Comparison of ENCODE assay signal across 8 cellular contexts in genomic region chr1:7069888-7070287, GRCh38.
A peak's percentile ranks its signal among the peaks of the same experiment; 100 is the strongest.
DNase-seq lines count a peak whose midpoint lies in the region; ATAC-seq, FAIRE-seq and TF ChIP-seq lines count a peak whose summit lies in the region.

No MANE protein-coding gene starts in this region.

- CTCF ChIA-PET in AG04449 (lab: Yijun Ruan, JAX) = interaction anchor here (0.6 to 5.1 kb wide), 68 partner anchors 10 to 683 kb away, joined by 3 to 110 read pairs (median 4); no protein-coding TSS in a partner anchor

- H3K27ac Mint-ChIP-seq in nephron progenitor cell = no peak overlapping the region

- no peak for ATAC-seq in GM19397 (IDR thresholded peaks at IDR 0.05; ENCODE audit: unreplicated experiment)

- TF ChIP-seq POLR2A in GM12892 (IDR thresholded peaks at IDR 0.05; ENCODE audit: low read depth, low read length) = no peak

- peak overlapping the region; percentile 44 for H3K4me3 ChIP-seq in AG04449 (ENCODE audit: low read depth, low read length)
- H3K4me3 ChIP-seq in fibroblast of villous mesenchyme (ENCODE audit: low read depth, low read length) = peak overlapping the region; percentile 45

- H3K4me1 Mint-ChIP-seq in nephron progenitor cell = peaks cover 20% of the 10 kb centered on the region

- H3K9me3 Mint-ChIP-seq in nephron progenitor cell = no peaks in the 10 kb centered on the region

- no peak for FAIRE-seq in GM12892 (lab: Jason Lieb, UNC)

- TF ChIP-seq CTCF in AG04449 (IDR thresholded peaks at IDR 0.05; ENCODE audit: insufficient read depth, low read length, missing control alignments) = no peak
- TF ChIP-seq CTCF in fibroblast of villous mesenchyme (IDR thresholded peaks at IDR 0.05; ENCODE audit: insufficient read depth, low read depth, low read length) = no peak
- TF ChIP-seq CTCF in nephron progenitor cell (IDR thresholded peaks at IDR 0.05) = no peak

- no peaks in the 10 kb centered on the region for H3K36me3 Mint-ChIP-seq in nephron progenitor cell (ENCODE audit: low read depth)

- no peak for DNase-seq in AG04449 (ENCODE audit: low read depth, low spot score)
- peak; percentile 45 for DNase-seq in NCI-H510A (lab: John Stamatoyannopoulos, UW)
- no peak for DNase-seq in fibroblast of villous mesenchyme (ENCODE audit: low read depth)
- DNase-seq in nephron progenitor cell = peak; percentile 69
- DNase-seq in NK-92 (lab: John Stamatoyannopoulos, UW; ENCODE audit: unreplicated experiment) = no peak
- DNase-seq in activated gamma-delta T cell treated with Interleukin-2 at 50 U/mL for 16 hours = no peak
- no peak for DNase-seq in GM12892 (ENCODE audit: insufficient read length)

- H3K4me3 Mint-ChIP-seq in nephron progenitor cell = peak overlapping the region; percentile 76

- peaks cover 31% of the 10 kb centered on the region for H3K27me3 Mint-ChIP-seq in nephron progenitor cell (ENCODE audit: low read depth, poor library complexity)

- POLR2A ChIA-PET in AG04449 (lab: Yijun Ruan, JAX) = no interaction called here

Comparison
In these comparisons a context has a peak if more than half of its experiments do, and no peak if none do; other contexts are left out.
1. DNase-seq: peak in NCI-H510A (single experiment) and nephron progenitor cell (single experiment); none in AG04449 (single experiment), fibroblast of villous mesenchyme (single experiment), NK-92 (single experiment), activated gamma-delta T cell treated with Interleukin-2 at 50 U/mL for 16 hours (single experiment) and GM12892 (single experiment).